Comparison of ENCODE assay signal across 1 cellular context in the genomic region with DNA sequence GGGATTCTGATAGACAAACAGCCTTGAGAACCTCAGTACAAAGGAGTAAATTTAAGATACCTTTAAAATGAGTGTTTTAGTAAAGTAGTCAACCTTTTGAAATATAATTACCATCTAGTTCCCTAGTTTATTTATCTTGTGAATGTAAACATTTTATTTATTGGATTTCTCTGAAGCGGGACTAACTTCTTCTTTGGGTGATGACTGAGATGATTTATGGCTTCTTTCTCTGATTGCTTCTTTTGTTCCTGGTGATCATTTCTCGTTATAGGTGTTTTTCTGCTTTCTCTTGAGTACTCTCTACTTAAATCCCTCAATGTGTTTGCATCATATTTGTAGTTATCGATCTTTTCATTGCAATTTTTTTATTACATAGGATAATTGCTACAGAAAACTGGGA.
TF ChIP-seq lines count a peak whose summit lies in the region.

No MANE protein-coding gene starts in this region.

TF ChIP-seq in K562, 482 proteins besides CTCF, POLR2A, EP300 and RAD21 (continued from another document):
- TF ChIP-seq, protein P1, sequence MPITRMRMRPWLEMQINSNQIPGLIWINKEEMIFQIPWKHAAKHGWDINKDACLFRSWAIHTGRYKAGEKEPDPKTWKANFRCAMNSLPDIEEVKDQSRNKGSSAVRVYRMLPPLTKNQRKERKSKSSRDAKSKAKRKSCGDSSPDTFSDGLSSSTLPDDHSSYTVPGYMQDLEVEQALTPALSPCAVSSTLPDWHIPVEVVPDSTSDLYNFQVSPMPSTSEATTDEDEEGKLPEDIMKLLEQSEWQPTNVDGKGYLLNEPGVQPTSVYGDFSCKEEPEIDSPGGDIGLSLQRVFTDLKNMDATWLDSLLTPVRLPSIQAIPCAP (CRISPR knock-in tag; IDR thresholded peaks at IDR 0.05; ENCODE audit: borderline replicate concordance): no peak
- no peak for TF ChIP-seq GTF2E2 (tag; IDR thresholded peaks at IDR 0.05)
